In the genomic region with DNA sequence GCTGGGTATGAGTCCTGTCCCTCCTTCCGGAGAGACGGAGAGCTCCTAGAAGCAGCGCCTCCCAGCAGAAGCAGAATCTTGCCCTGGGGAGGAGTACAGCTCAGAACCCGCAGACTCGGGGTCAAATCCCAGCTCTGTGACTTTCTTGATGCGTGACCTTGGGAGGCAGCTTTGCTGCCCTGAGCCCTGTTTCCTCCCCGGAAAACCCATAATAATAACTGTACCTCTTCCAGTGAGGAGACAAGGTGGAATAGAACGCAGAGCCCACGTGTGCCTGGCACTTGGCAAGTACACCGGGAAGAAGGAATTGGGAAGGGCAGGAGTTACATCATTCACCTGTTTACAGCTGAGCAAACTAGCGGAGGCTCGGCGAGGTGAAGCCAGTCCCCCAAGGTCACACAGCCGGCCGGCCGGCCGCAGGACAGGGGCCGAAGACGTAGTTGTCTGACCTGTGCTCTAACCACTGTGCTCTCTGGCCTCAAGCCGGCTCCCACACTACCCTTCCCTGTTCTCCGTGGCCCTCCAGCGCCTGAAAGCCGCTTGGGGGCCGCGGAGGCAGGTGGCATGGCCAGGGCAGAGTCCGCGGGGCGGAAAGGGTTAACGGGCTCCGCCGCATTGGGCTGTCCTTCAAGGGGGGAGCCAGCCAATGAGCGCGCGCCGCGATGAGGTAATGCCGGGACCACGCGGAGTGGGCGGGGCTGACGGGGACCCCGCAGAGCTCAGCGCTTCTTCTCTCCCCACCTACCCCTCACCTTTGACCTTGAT, we compare ENCODE assay signal across 8 cellular contexts.
DNase-seq lines count a peak whose midpoint lies in the region; ATAC-seq, FAIRE-seq and TF ChIP-seq lines count a peak whose summit lies in the region.

No MANE protein-coding gene starts in this region.

- H3K4me1 ChIP-seq in kidney (ENCODE audit: control insufficient read depth in 1 of 2, insufficient read depth in 1 of 2, low read depth in 1 of 2, low read length in 2 of 2): peaks cover 41 to 64% of the 10 kb centered on the region in 2 donors

- peak overlapping the region; percentile 100 for H3K27ac ChIP-seq in kidney (ENCODE audit: low read depth in 2 of 2, low read length in 2 of 2)

- no peak for ATAC-seq in GM18519 (IDR thresholded peaks at IDR 0.05; ENCODE audit: low FRiP score, unreplicated experiment)

- TF ChIP-seq CTCF in choroid plexus epithelial cell (conservative IDR thresholded peaks at IDR 0.05; ENCODE audit: low read depth, low read length) (peak; percentile 1), kidney (IDR thresholded peaks at IDR 0.05; ENCODE audit: borderline replicate concordance, extremely low read depth, insufficient read depth) (no peak)

- H3K9me3 ChIP-seq in kidney (ENCODE audit: control insufficient read depth in 1 of 2, low read length in 2 of 2): no peaks in the 10 kb centered on the region

- no peak for FAIRE-seq in kidney (lab: Jason Lieb, UNC)

- H3K36me3 Mint-ChIP-seq in activated CD4-positive, alpha-beta T cell treated with anti-CD3 and anti-CD28 coated beads, Interleukin-2, amount 10 ng/mL, durations not matched to agents 24 days and 14 days (ENCODE audit: low read depth): peaks cover 43% of the 10 kb centered on the region

- in situ Hi-C loops in ACHN (cut with HindIII; ENCODE audit: low pct_ligation_motif_present, low pct_unique_long_range_greater_than_20kb, low sequenced_read_pairs): no loop called here

- H3K4me1 Mint-ChIP-seq in activated CD4-positive, alpha-beta T cell treated with anti-CD3 and anti-CD28 coated beads, Interleukin-2, amount 10 ng/mL, durations not matched to agents 24 days and 14 days: peaks cover 42% of the 10 kb centered on the region

- intact Hi-C loops in activated CD4-positive, alpha-beta T cell treated with anti-CD3 and anti-CD28 coated beads, Interleukin-2, amount 10 ng/mL, durations not matched to agents 24 days and 14 days (cut with micrococcal nuclease): loop anchor here (1.0 to 5.0 kb wide), 3 partner anchors 7 to 87 kb away; no protein-coding TSS in a partner anchor
- intact Hi-C loops in kidney (cut with DNase I): loop anchor here (10.0 kb wide), 1 partner anchor 109 kb away; no protein-coding TSS in a partner anchor

- H3K4me3 ChIP-seq in choroid plexus epithelial cell (ENCODE audit: low read depth, low read length) (peak overlapping the region; percentile 58), kidney (ENCODE audit: low read length in 2 of 2) (peak overlapping the region; percentile 63 to 73)

- peak overlapping the region; percentile 97 to 99 for H3K9ac ChIP-seq in kidney (ENCODE audit: low read length in 2 of 2)

- H3K27me3 Mint-ChIP-seq in activated CD4-positive, alpha-beta T cell treated with anti-CD3 and anti-CD28 coated beads, Interleukin-2, amount 10 ng/mL, durations not matched to agents 24 days and 14 days: no peaks in the 10 kb centered on the region

- peak overlapping the region; percentile 82 for H3K4me3 Mint-ChIP-seq in activated CD4-positive, alpha-beta T cell treated with anti-CD3 and anti-CD28 coated beads, Interleukin-2, amount 10 ng/mL, durations not matched to agents 24 days and 14 days

- H3K36me3 ChIP-seq in kidney (ENCODE audit: control insufficient read depth in 1 of 2, insufficient read depth in 2 of 2, low read length in 2 of 2): peaks cover 3 to 6% of the 10 kb centered on the region in 2 donors

- DNase-seq in ACHN: peak; percentile 89
- DNase-seq in GOT3 (lab: John Stamatoyannopoulos, UW): peak; percentile 24
- DNase-seq in NCI-H345 treated with DMSO at 0.1 percent for 48 hours (lab: John Stamatoyannopoulos, UW; ENCODE audit: unreplicated experiment): peak; percentile 5
- peak; percentile 95 for DNase-seq in activated CD4-positive, alpha-beta T cell treated with anti-CD3 and anti-CD28 coated beads, Interleukin-2, amount 10 ng/mL, durations not matched to agents 24 days and 14 days
- DNase-seq in choroid plexus epithelial cell (ENCODE audit: low read depth): peak; percentile 96
- peak; percentile 98 for DNase-seq in kidney
- DNase-seq in stimulated activated CD4-positive, alpha-beta T cell treated with anti-CD3 and anti-CD28 coated beads, Interleukin-12 subunit alpha, Interleukin-12 subunit beta, amount 100 ng/mL, for 24 hours (ENCODE audit: low read depth in 2 of 2): peak; percentile 69 to 85

- H3K27ac Mint-ChIP-seq in activated CD4-positive, alpha-beta T cell treated with anti-CD3 and anti-CD28 coated beads, Interleukin-2, amount 10 ng/mL, durations not matched to agents 24 days and 14 days: peak overlapping the region; percentile 83

- H3K9me3 Mint-ChIP-seq in activated CD4-positive, alpha-beta T cell treated with anti-CD3 and anti-CD28 coated beads, Interleukin-2, amount 10 ng/mL, durations not matched to agents 24 days and 14 days: no peaks in the 10 kb centered on the region

Comparison
In these comparisons a context has a peak if more than half of its experiments do, and no peak if none do; other contexts are left out.
1. DNase-seq: peak in every context shown above with its lines; median percentile 98 in kidney; 96 in choroid plexus epithelial cell; 95 in activated CD4-positive, alpha-beta T cell treated with anti-CD3 and anti-CD28 coated beads, Interleukin-2, amount 10 ng/mL, durations not matched to agents 24 days and 14 days; 89 in ACHN; 77 in stimulated activated CD4-positive, alpha-beta T cell treated with anti-CD3 and anti-CD28 coated beads, Interleukin-12 subunit alpha, Interleukin-12 subunit beta, amount 100 ng/mL, for 24 hours; 24 in GOT3; 5 in NCI-H345 treated with DMSO at 0.1 percent for 48 hours.